Comparison of ENCODE assay signal across 12 cellular contexts in the genomic region with DNA sequence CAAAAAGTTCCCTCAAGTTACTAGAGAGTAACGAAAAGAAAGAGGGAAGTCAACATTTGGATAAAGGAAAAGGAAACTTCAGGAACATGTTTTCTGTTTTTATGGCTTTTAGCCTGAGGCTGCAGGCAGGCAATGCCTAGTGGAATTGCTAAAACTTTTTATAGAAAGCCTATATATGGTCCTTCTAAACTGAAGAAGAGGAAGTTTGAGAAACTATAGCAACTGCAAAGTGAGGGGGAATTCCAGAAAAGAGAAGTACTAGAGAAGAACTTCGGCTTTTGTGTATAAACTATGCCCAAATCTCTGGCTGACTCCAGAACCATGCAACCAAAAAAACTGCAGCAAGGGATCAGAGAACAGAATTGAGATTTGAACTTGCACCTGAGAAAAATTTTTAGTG.
A peak's percentile ranks its signal among the peaks of the same experiment; 100 is the strongest.
DNase-seq lines count a peak whose midpoint lies in the region; ATAC-seq and TF ChIP-seq lines count a peak whose summit lies in the region.
"Had no signal": no experiment of that assay in that cellular context is flagged by ENCODE, and none has a peak within 500 bp of the region (broad histone marks: within the 10 kb centered on the region; RNA-seq: fewer than 3 reads in every experiment).

No MANE protein-coding gene starts in this region.

- no peaks in the 10 kb centered on the region for H3K36me3 ChIP-seq in BLaER1 treated with 17β-estradiol and CSF1 and Interleukin-3, amounts not matched to agents 10 nM and 100 nM
- H3K36me3 ChIP-seq in mesenchymal stem cell (ENCODE audit: control insufficient read depth in 1 of 2, insufficient read depth in 2 of 2, low read depth in 1 of 2, low read length in 2 of 2): no peaks in the 10 kb centered on the region
- H3K36me3 ChIP-seq in psoas muscle (ENCODE audit: insufficient read depth in 1 of 2, low read depth in 1 of 2): no peaks in the 10 kb centered on the region
- H3K36me3 ChIP-seq: brain microvascular endothelial cell had no signal

- H2AFZ ChIP-seq in mesenchymal stem cell (ENCODE audit: low read depth, low read length): no peak overlapping the region

- peak; percentile 75 for ATAC-seq in GM19397 (IDR thresholded peaks at IDR 0.05; ENCODE audit: unreplicated experiment)
- ATAC-seq in HG03025 (IDR thresholded peaks at IDR 0.05; ENCODE audit: low FRiP score, unreplicated experiment): peak; percentile 71
- no peak for ATAC-seq in psoas muscle

- WGBS in mesenchymal stem cell: 78% methylated on average over 2 of the region's 2 CpGs
- 39 to 66% (median 47%) methylated on average over 2 of the region's 2 CpGs for WGBS in psoas muscle, 3 donors

- no peak overlapping the region for H3K23ac ChIP-seq in mesenchymal stem cell (ENCODE audit: low read length in 2 of 2)

- DNase-seq in NOMO-1 treated with dmso at 0.1 percent for 144 hours (lab: John Stamatoyannopoulos, UW; ENCODE audit: unreplicated experiment): peak; percentile 50
- DNase-seq in mesenchymal stem cell: no peak
- DNase-seq in dermis blood vessel endothelial cell: no peak
- DNase-seq in NCI-H2171 (lab: John Stamatoyannopoulos, UW): no peak
- no peak for DNase-seq in psoas muscle
- DNase-seq: brain microvascular endothelial cell, kidney, NCI-H2227 treated with DMSO at 0.1 percent for 48 hours, posterior cingulate gyrus had no signal

- H3K4ac ChIP-seq in mesenchymal stem cell (ENCODE audit: low read depth in 1 of 2, low read length in 2 of 2): no peak overlapping the region

- H4K91ac ChIP-seq in mesenchymal stem cell (ENCODE audit: low read length): no peak overlapping the region

- H3K9me3 ChIP-seq in BLaER1 treated with 17β-estradiol and CSF1 and Interleukin-3, amounts not matched to agents 10 nM and 100 nM (replicated peaks in 1 of 11): peaks cover 0 to 8% (median 4%) of the 10 kb centered on the region in 11 experiments; a peak in 5 of 22 replicates
- no peaks in the 10 kb centered on the region for H3K9me3 ChIP-seq in mesenchymal stem cell (ENCODE audit: control insufficient read depth, low read length)
- H3K9me3 ChIP-seq in psoas muscle: no peaks in the 10 kb centered on the region

- no peaks in the 10 kb centered on the region for H3K79me1 ChIP-seq in mesenchymal stem cell (replicated peaks; ENCODE audit: low read length, poor library complexity, severe bottlenecking)

- no peak overlapping the region for H2BK120ac ChIP-seq in mesenchymal stem cell (ENCODE audit: low read depth, low read length)

- H3K18ac ChIP-seq in mesenchymal stem cell (ENCODE audit: low read depth in 1 of 2, low read length in 2 of 2): no peak overlapping the region

- peaks cover 0 to 20% (median 8%) of the 10 kb centered on the region in 10 experiments; a peak in 13 of 20 replicates for H3K4me1 ChIP-seq in BLaER1 treated with 17β-estradiol and CSF1 and Interleukin-3, amounts not matched to agents 10 nM and 100 nM
- no peaks in the 10 kb centered on the region for H3K4me1 ChIP-seq in mesenchymal stem cell (ENCODE audit: control insufficient read depth, insufficient read depth, low read depth, low read length)
- H3K4me1 ChIP-seq in psoas muscle: no peaks in the 10 kb centered on the region

- no peak overlapping the region for H2BK5ac ChIP-seq in mesenchymal stem cell (ENCODE audit: low read depth, low read length, poor library complexity, severe bottlenecking)

- no peak overlapping the region for H3K4me3 ChIP-seq in BLaER1 treated with 17β-estradiol and CSF1 and Interleukin-3, amounts not matched to agents 10 nM and 100 nM
- H3K4me3 ChIP-seq in mesenchymal stem cell (ENCODE audit: insufficient read depth in 1 of 2, low read depth in 1 of 2, low read length in 2 of 2) (no peak overlapping the region), psoas muscle (no peak overlapping the region)

- H3K27me3 ChIP-seq in BLaER1 treated with 17β-estradiol and CSF1 and Interleukin-3, amounts not matched to agents 10 nM and 100 nM: no peaks in the 10 kb centered on the region
- no peaks in the 10 kb centered on the region for H3K27me3 ChIP-seq in mesenchymal stem cell (ENCODE audit: control insufficient read depth in 1 of 2, insufficient read depth in 1 of 2, low read length in 2 of 2)
- H3K27me3 ChIP-seq in psoas muscle (ENCODE audit: insufficient read depth in 3 of 3, low read length in 2 of 3): peaks cover 0 to 3% (median 0%) of the 10 kb centered on the region in 3 donors
- H3K27me3 ChIP-seq: brain microvascular endothelial cell had no signal

- H3K4me2 ChIP-seq in BLaER1 treated with 17β-estradiol and CSF1 and Interleukin-3, amounts not matched to agents 10 nM and 100 nM: peak overlapping the region in 8 of 11 experiments; percentile 14 to 70 (median 42); a peak in 7 of 22 replicates
- H3K4me2 ChIP-seq in mesenchymal stem cell (ENCODE audit: low read length, poor library complexity, severe bottlenecking): no peak overlapping the region

- no peak overlapping the region for H2AK5ac ChIP-seq in mesenchymal stem cell (ENCODE audit: low read length, severe bottlenecking)

- H2BK15ac ChIP-seq in mesenchymal stem cell (ENCODE audit: low read depth, poor library complexity, severe bottlenecking): no peak overlapping the region

- H3K27ac ChIP-seq in BLaER1 treated with 17β-estradiol and CSF1 and Interleukin-3, amounts not matched to agents 10 nM and 100 nM: no peak overlapping the region; a peak in 1 of 22 replicates
- H3K27ac ChIP-seq in mesenchymal stem cell (ENCODE audit: low read length, poor library complexity, severe bottlenecking): no peak overlapping the region
- no peak overlapping the region for H3K27ac ChIP-seq in psoas muscle
- H3K27ac ChIP-seq: brain microvascular endothelial cell had no signal

- intact Hi-C loops in psoas muscle (cut with DNase I): no loop called here

- H3K9ac ChIP-seq in BLaER1 treated with 17β-estradiol and CSF1 and Interleukin-3, amounts not matched to agents 10 nM and 100 nM: no peak overlapping the region
- H3K9ac ChIP-seq in mesenchymal stem cell (ENCODE audit: low read length): no peak overlapping the region

- TF ChIP-seq CTCF in psoas muscle (IDR thresholded peaks at IDR 0.05): no peak

- H4K8ac ChIP-seq in mesenchymal stem cell (ENCODE audit: low read length): no peak overlapping the region

- no peak overlapping the region for H2BK12ac ChIP-seq in mesenchymal stem cell (ENCODE audit: low read length in 2 of 2)

- H3K14ac ChIP-seq in mesenchymal stem cell (ENCODE audit: low read length in 2 of 2): no peak overlapping the region

- H4K20me1 ChIP-seq in BLaER1 treated with 17β-estradiol and CSF1 and Interleukin-3, amounts not matched to agents 10 nM and 100 nM: no peaks in the 10 kb centered on the region

Comparison
In these comparisons a context has a peak if more than half of its experiments do, and no peak if none do; other contexts are left out.
1. ATAC-seq: peak in GM19397 (single experiment) and HG03025 (single experiment); none in psoas muscle (0 of 4).